ENCODE assay signal across 15 cellular contexts in genomic region chr1:41073971-41074370, GRCh38. TPM values are rescaled to one million over a fixed set of nuclear protein-coding genes. Genes with fewer than 3 reads are reported as not detected.
DNase-seq lines count a peak whose midpoint lies in the region; FAIRE-seq and TF ChIP-seq lines count a peak whose summit lies in the region.
"Had no signal": no experiment of that assay in that cellular context is flagged by ENCODE, and none has a peak within 500 bp of the region (broad histone marks: within the 10 kb centered on the region; RNA-seq: fewer than 3 reads in every experiment).

No MANE protein-coding gene starts in this region.

- DNase-seq in EH (ENCODE audit: low read depth): peak; percentile 79
- peak; percentile 67 for DNase-seq in RCC 7860 (ENCODE audit: low spot score)
- peak; percentile 69 for DNase-seq in epithelial cell of esophagus (ENCODE audit: low read depth)
- DNase-seq in non-pigmented ciliary epithelial cell (ENCODE audit: low read depth): peak; percentile 23
- DNase-seq in GM12891 (ENCODE audit: insufficient read length, low spot score): no peak
- no peak for DNase-seq in GM12892 (ENCODE audit: insufficient read length)
- DNase-seq in AML-193 (lab: John Stamatoyannopoulos, UW): no peak
- DNase-seq in activated T-cell treated with anti-CD3 and anti-CD28 coated beads for 4 hours: no peak
- DNase-seq: CD4-positive, CD25-positive, alpha-beta regulatory T cell; GDM1; Kasumi-1; left cardiac atrium; NCI-H2029; posterior cingulate gyrus had no signal

- TF ChIP-seq POLR2A in GM12891 (IDR thresholded peaks at IDR 0.05; ENCODE audit: low read depth, low read length): no peak
- TF ChIP-seq POLR2A in GM12892 (IDR thresholded peaks at IDR 0.05; ENCODE audit: low read depth, low read length): no peak

- TF ChIP-seq CTCF in epithelial cell of esophagus (IDR thresholded peaks at IDR 0.05; ENCODE audit: insufficient read depth, low read depth, low read length, missing control alignments): no peak

- no peak overlapping the region for H3K4me3 ChIP-seq in epithelial cell of esophagus (ENCODE audit: low read length)
- H3K4me3 ChIP-seq: GM23338 had no signal

- FAIRE-seq in RCC 7860 (lab: Jason Lieb, UNC): peak; percentile 70
- FAIRE-seq in GM12891 (lab: Jason Lieb, UNC): no peak
- FAIRE-seq in GM12892 (lab: Jason Lieb, UNC): no peak

TF ChIP-seq in GM12891, 5 proteins besides CTCF, POLR2A, EP300 and RAD21:
- TF ChIP-seq POLR2AphosphoS5 (IDR thresholded peaks at IDR 0.05; ENCODE audit: low read depth, low read length) (no peak), POU2F2 (IDR thresholded peaks at IDR 0.05; ENCODE audit: low read depth, low read length) (no peak), SPI1 (IDR thresholded peaks at IDR 0.05; ENCODE audit: low read depth, low read length) (no peak), TAF1 (IDR thresholded peaks at IDR 0.05; ENCODE audit: low read depth, low read length) (no peak), PAX5 (IDR thresholded peaks at IDR 0.05; ENCODE audit: insufficient read depth, low read length, severe bottlenecking) (no peak)

RNA-seq across cellular contexts. Expression of gene SLFNL1, which starts 52.4 kb away (rescaled TPM):
- polyA plus RNA-seq in GM12891 (2012; ENCODE audit: low read depth, missing spikeins): 0.23 TPM
- 0.87 TPM for polyA plus RNA-seq in GM12892 (2012; ENCODE audit: missing spikeins)

Comparison
In these comparisons a context has a peak if more than half of its experiments do, and no peak if none do; other contexts are left out.
1. DNase-seq: peak in EH (single experiment), RCC 7860 (single experiment), epithelial cell of esophagus (single experiment) and non-pigmented ciliary epithelial cell (single experiment); none in GM12891 (single experiment), GM12892 (single experiment), AML-193 (0 of 2) and activated T-cell treated with anti-CD3 and anti-CD28 coated beads for 4 hours (single experiment).